In genomic region chr1:199474738-199475137, GRCh38 we compare ENCODE assay signal across 20 cellular contexts.
"Had no signal": no experiment of that assay in that cellular context is flagged by ENCODE, and none has a peak within 500 bp of the region (broad histone marks: within the 10 kb centered on the region; RNA-seq: fewer than 3 reads in every experiment).

No MANE protein-coding gene starts in this region.

- DNase-seq: IMR-90, Karpas-422, KG1, MG63, NCI-H1092, NCI-H1105 treated with DMSO at 0.1 percent for 48 hours, NCI-H1417 treated with DMSO at 0.1 percent for 48 hours, NCI-H146, NCI-H187, NCI-H2029, NCI-H2081 treated with DMSO at 0.1 percent for 48 hours, NCI-H2171, NCI-H226, NCI-H446, NCI-H510A, NCI-H524 treated with DMSO at 0.1 percent for 48 hours, NCI-H69, NCI-H774, SHP77 had no signal

- FAIRE-seq: HepG2 had no signal
